Comparison of ENCODE assay signal across 5 cellular contexts in genomic region chr2:218044599-218044998, GRCh38. TPM values are rescaled to one million over a fixed set of nuclear protein-coding genes. Genes with fewer than 3 reads are reported as not detected.
"Had no signal": no experiment of that assay in that cellular context is flagged by ENCODE, and none has a peak within 500 bp of the region (broad histone marks: within the 10 kb centered on the region; RNA-seq: fewer than 3 reads in every experiment).

No MANE protein-coding gene starts in this region.

RNA-seq across cellular contexts. Expression of gene RUFY4, which starts 24.5 kb away (rescaled TPM):
- total RNA-seq: HepG2, HT-29, HT1080, IMR-90 had no signal
- polyA plus RNA-seq: HepG2, IMR-90 had no signal

RNA-seq across cellular contexts. Expression of gene TNS1, which starts 41.8 kb away (rescaled TPM):
- polyA plus RNA-seq: IgD-negative memory B cell had no signal
